8 cellular contexts compared by ENCODE assay signal in genomic region chr11:78418584-78419211, GRCh38. TPM values are rescaled to one million over a fixed set of nuclear protein-coding genes. Genes with fewer than 3 reads are reported as not detected.
DNase-seq lines count a peak whose midpoint lies in the region; ATAC-seq, FAIRE-seq and TF ChIP-seq lines count a peak whose summit lies in the region.

No MANE protein-coding gene starts in this region.

- H3K9me3 Mint-ChIP-seq in activated CD4-positive, alpha-beta T cell treated with anti-CD3 and anti-CD28 coated beads for 36 hours (ENCODE audit: low read depth) = no peaks in the 10 kb centered on the region
- H3K9me3 Mint-ChIP-seq in activated CD4-positive, alpha-beta memory T cell treated with anti-CD3 and anti-CD28 coated beads, Interleukin-2, amount 10 ng/mL, durations not matched to agents 7 days and 5 days = no peaks in the 10 kb centered on the region

- ATAC-seq in activated CD4-positive, alpha-beta T cell treated with anti-CD3 and anti-CD28 coated beads for 36 hours = no peak
- no peak for ATAC-seq in HG03457 (IDR thresholded peaks at IDR 0.05; ENCODE audit: unreplicated experiment)

- no peak for DNase-seq in activated CD4-positive, alpha-beta T cell treated with anti-CD3 and anti-CD28 coated beads for 36 hours
- DNase-seq in activated CD4-positive, alpha-beta T cell treated with anti-CD3 and anti-CD28 coated beads for 4 hours = no peak
- DNase-seq in activated CD4-positive, alpha-beta memory T cell treated with anti-CD3 and anti-CD28 coated beads, Interleukin-2, amount 10 ng/mL, durations not matched to agents 7 days and 5 days = no peak
- DNase-seq in substantia nigra (lab: John Stamatoyannopoulos, UW) (peak in 1 of 49 donors; percentile 52), NCI-H2196 (lab: John Stamatoyannopoulos, UW; ENCODE audit: unreplicated experiment) (no peak), D721Med (ENCODE audit: insufficient read length, low spot score) (no peak)

- H3K27me3 Mint-ChIP-seq in activated CD4-positive, alpha-beta T cell treated with anti-CD3 and anti-CD28 coated beads for 36 hours = peaks cover 33% of the 10 kb centered on the region
- peaks cover 18% of the 10 kb centered on the region for H3K27me3 Mint-ChIP-seq in activated CD4-positive, alpha-beta memory T cell treated with anti-CD3 and anti-CD28 coated beads, Interleukin-2, amount 10 ng/mL, durations not matched to agents 7 days and 5 days

- CTCF ChIA-PET in activated CD4-positive, alpha-beta T cell treated with anti-CD3 and anti-CD28 coated beads for 36 hours (lab: Charles Lee) = interaction anchor here (0.6 to 8.4 kb wide), 13 partner anchors 10 to 279 kb away, joined by 3 to 69 read pairs (median 3); partner anchors contain the start of genes ALG8 and NARS2
- CTCF ChIA-PET in activated CD4-positive, alpha-beta memory T cell treated with anti-CD3 and anti-CD28 coated beads, Interleukin-2, amount 10 ng/mL, durations not matched to agents 7 days and 5 days (lab: Charles Lee) = interaction anchor here (0.5 to 8.4 kb wide), 18 partner anchors 11 to 424 kb away, joined by 3 to 85 read pairs (median 4); partner anchors contain the start of genes INTS4 and NARS2

- TF ChIP-seq CTCF in D721Med (IDR thresholded peaks at IDR 0.05; ENCODE audit: insufficient read depth, missing control alignments) = no peak

- intact Hi-C loops in activated CD4-positive, alpha-beta T cell treated with anti-CD3 and anti-CD28 coated beads for 36 hours (cut with DNase I, micrococcal nuclease) = loop anchor here (5.0 kb wide), 3 partner anchors 191 to 781 kb away; partner anchors contain the start of genes ALG8 (in 1 of the 2) and CLNS1A (in 1 of the 2)

- H3K9me3 ChIP-seq in iPS-18c (ENCODE audit: control insufficient read depth, insufficient read depth, low read length) = no peaks in the 10 kb centered on the region

- peaks cover 32% of the 10 kb centered on the region for H3K4me1 Mint-ChIP-seq in activated CD4-positive, alpha-beta T cell treated with anti-CD3 and anti-CD28 coated beads for 36 hours
- peaks cover 57% of the 10 kb centered on the region for H3K4me1 Mint-ChIP-seq in activated CD4-positive, alpha-beta memory T cell treated with anti-CD3 and anti-CD28 coated beads, Interleukin-2, amount 10 ng/mL, durations not matched to agents 7 days and 5 days

- peak overlapping the region; percentile 77; the same call in 1 of the 2 replicates for H3K4me3 ChIP-seq in iPS-18c (ENCODE audit: insufficient read depth, low read depth, low read length)

- peak overlapping the region; percentile 88 for H3K27ac ChIP-seq in substantia nigra (ENCODE audit: low read depth, low read length, poor library complexity, severe bottlenecking)

- no peaks in the 10 kb centered on the region for H3K36me3 Mint-ChIP-seq in activated CD4-positive, alpha-beta T cell treated with anti-CD3 and anti-CD28 coated beads for 36 hours (ENCODE audit: low read depth)
- H3K36me3 Mint-ChIP-seq in activated CD4-positive, alpha-beta memory T cell treated with anti-CD3 and anti-CD28 coated beads, Interleukin-2, amount 10 ng/mL, durations not matched to agents 7 days and 5 days (ENCODE audit: low read depth) = peaks cover 8% of the 10 kb centered on the region

- peak overlapping the region; percentile 73 for H3K4me3 Mint-ChIP-seq in activated CD4-positive, alpha-beta T cell treated with anti-CD3 and anti-CD28 coated beads for 36 hours
- peak overlapping the region; percentile 80 for H3K4me3 Mint-ChIP-seq in activated CD4-positive, alpha-beta memory T cell treated with anti-CD3 and anti-CD28 coated beads, Interleukin-2, amount 10 ng/mL, durations not matched to agents 7 days and 5 days

- POLR2A ChIA-PET in activated CD4-positive, alpha-beta T cell treated with anti-CD3 and anti-CD28 coated beads for 36 hours (lab: Charles Lee) = no interaction called here
- POLR2A ChIA-PET in activated CD4-positive, alpha-beta memory T cell treated with anti-CD3 and anti-CD28 coated beads, Interleukin-2, amount 10 ng/mL, durations not matched to agents 7 days and 5 days (lab: Charles Lee) = interaction anchor here (0.7 to 4.7 kb wide), 23 partner anchors 11 to 419 kb away, joined by 3 to 59 read pairs (median 5); partner anchors contain the start of genes ALG8, NARS2 and NDUFC2

- FAIRE-seq in D721Med (lab: Jason Lieb, UNC) = no peak

- no peak overlapping the region for H3K27ac Mint-ChIP-seq in activated CD4-positive, alpha-beta T cell treated with anti-CD3 and anti-CD28 coated beads for 36 hours
- H3K27ac Mint-ChIP-seq in activated CD4-positive, alpha-beta memory T cell treated with anti-CD3 and anti-CD28 coated beads, Interleukin-2, amount 10 ng/mL, durations not matched to agents 7 days and 5 days = peak overlapping the region; percentile 78

RNA-seq across cellular contexts. Expression of gene GAB2, which starts 1.1 kb away (rescaled TPM):
- 1 to 10 TPM; 4.3 to 4.8 TPM for total RNA-seq in activated CD4-positive, alpha-beta T cell treated with anti-CD3 and anti-CD28 coated beads for 36 hours
- 10 to 100 TPM; 51.8 to 55.8 TPM for total RNA-seq in activated CD4-positive, alpha-beta memory T cell treated with anti-CD3 and anti-CD28 coated beads, Interleukin-2, amount 10 ng/mL, durations not matched to agents 7 days and 5 days

Comparison
In these comparisons a context has a peak if more than half of its experiments do, and no peak if none do; other contexts are left out.
1. RNA of gene GAB2, which starts 1.1 kb away (total RNA-seq): 51.8 to 55.8 TPM in activated CD4-positive, alpha-beta memory T cell treated with anti-CD3 and anti-CD28 coated beads, Interleukin-2, amount 10 ng/mL, durations not matched to agents 7 days and 5 days; 4.3 to 4.8 TPM in activated CD4-positive, alpha-beta T cell treated with anti-CD3 and anti-CD28 coated beads for 36 hours; every median in the first group is over 4 times any median in the second.